Comparison of ENCODE assay signal across 20 cellular contexts in the genomic region with DNA sequence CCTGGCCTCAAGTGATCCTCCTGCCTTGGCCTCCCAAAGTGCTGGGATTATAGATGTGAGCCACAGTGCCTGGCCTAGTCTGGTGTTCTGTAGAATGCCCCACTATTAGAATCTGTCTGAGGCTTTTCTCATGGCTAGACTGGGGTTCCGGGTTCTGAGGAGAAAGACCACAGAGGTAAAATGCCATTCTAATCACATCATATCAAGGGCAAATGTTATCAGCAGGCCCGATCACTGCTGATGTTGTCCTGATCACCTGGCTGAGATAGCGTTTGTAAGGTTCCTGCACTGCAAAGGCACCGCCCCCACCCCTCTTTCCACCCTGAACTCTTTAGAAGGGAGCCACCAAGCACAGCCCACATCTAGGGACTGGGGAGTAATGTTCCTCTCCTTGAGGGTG.
"Had no signal": no experiment of that assay in that cellular context is flagged by ENCODE, and none has a peak within 500 bp of the region (broad histone marks: within the 10 kb centered on the region; RNA-seq: fewer than 3 reads in every experiment).

No MANE protein-coding gene starts in this region.

- FAIRE-seq: RCC 7860 had no signal

- DNase-seq: activated CD4-positive, alpha-beta memory T cell treated with anti-CD3 and anti-CD28 coated beads for 36 hours; activated CD4-positive, alpha-beta T cell treated with anti-CD3 and anti-CD28 coated beads, Interleukin-2, amount 10 ng/mL, durations not matched to agents 7 days and 5 days; activated CD4-positive, CD25-positive, alpha-beta regulatory T cell; activated CD8-positive, alpha-beta memory T cell treated with anti-CD3 and anti-CD28 coated beads for 24 hours; activated gamma-delta T cell; activated naive CD4-positive, alpha-beta T cell treated with anti-CD3 and anti-CD28 coated beads for 36 hours; activated T-cell treated with anti-CD3 and anti-CD28 coated beads, Interleukin-2, amount 50 U/mL, for 4 hours; Kasumi-1; KBM-7; NCI-H1105 treated with DMSO at 0.1 percent for 48 hours; NCI-H1436 treated with DMSO at 0.1 percent for 48 hours; NCI-H187 treated with DMSO at 0.1 percent for 48 hours; NCI-H2081 treated with DMSO at 0.1 percent for 48 hours; NCI-H446; NCI-H524; SHP77 treated with DMSO at 0.1 percent for 48 hours; T-helper 9 cell had no signal

- ATAC-seq: activated T-cell treated with anti-CD3 and anti-CD28 coated beads, Interleukin-2, amount 50 U/mL, for 4 hours had no signal

- H3K27me3 Mint-ChIP-seq: activated CD4-positive, alpha-beta memory T cell treated with anti-CD3 and anti-CD28 coated beads for 36 hours; activated naive CD8-positive, alpha-beta T cell had no signal

- H3K27ac Mint-ChIP-seq: activated CD4-positive, alpha-beta memory T cell treated with anti-CD3 and anti-CD28 coated beads for 36 hours; activated CD4-positive, alpha-beta T cell treated with anti-CD3 and anti-CD28 coated beads, Interleukin-2, amount 10 ng/mL, durations not matched to agents 7 days and 5 days; activated naive CD4-positive, alpha-beta T cell treated with anti-CD3 and anti-CD28 coated beads for 36 hours; activated naive CD8-positive, alpha-beta T cell; T-helper 1 cell treated with Interleukin-12 subunit alpha and Interleukin-12 subunit beta and Interleukin-4 antibody, amounts not matched to agents 30 μg/mL and 1 μg/mL, for 36 hours had no signal

- H3K36me3 Mint-ChIP-seq: activated CD4-positive, alpha-beta memory T cell treated with anti-CD3 and anti-CD28 coated beads for 36 hours; activated naive CD8-positive, alpha-beta T cell had no signal

- H3K9me3 Mint-ChIP-seq: activated CD4-positive, alpha-beta memory T cell treated with anti-CD3 and anti-CD28 coated beads for 36 hours; activated CD4-positive, alpha-beta T cell treated with anti-CD3 and anti-CD28 coated beads, Interleukin-2, amount 10 ng/mL, durations not matched to agents 7 days and 5 days; activated naive CD4-positive, alpha-beta T cell treated with anti-CD3 and anti-CD28 coated beads for 36 hours; activated T-cell treated with anti-CD3 and anti-CD28 coated beads, Interleukin-2, amount 50 U/mL, for 4 hours; T-helper 1 cell treated with Interleukin-12 subunit alpha and Interleukin-12 subunit beta and Interleukin-4 antibody, amounts not matched to agents 30 μg/mL and 1 μg/mL, for 36 hours had no signal

- H3K4me3 Mint-ChIP-seq: activated CD4-positive, alpha-beta memory T cell treated with anti-CD3 and anti-CD28 coated beads for 36 hours; activated CD4-positive, alpha-beta T cell treated with anti-CD3 and anti-CD28 coated beads, Interleukin-2, amount 10 ng/mL, durations not matched to agents 7 days and 5 days; activated naive CD4-positive, alpha-beta T cell treated with anti-CD3 and anti-CD28 coated beads for 36 hours; activated naive CD8-positive, alpha-beta T cell; activated T-cell treated with anti-CD3 and anti-CD28 coated beads, Interleukin-2, amount 50 U/mL, for 4 hours; T-helper 1 cell treated with Interleukin-12 subunit alpha and Interleukin-12 subunit beta and Interleukin-4 antibody, amounts not matched to agents 30 μg/mL and 1 μg/mL, for 36 hours had no signal
